ENCODE assay signal across 1 cellular context in the genomic region with DNA sequence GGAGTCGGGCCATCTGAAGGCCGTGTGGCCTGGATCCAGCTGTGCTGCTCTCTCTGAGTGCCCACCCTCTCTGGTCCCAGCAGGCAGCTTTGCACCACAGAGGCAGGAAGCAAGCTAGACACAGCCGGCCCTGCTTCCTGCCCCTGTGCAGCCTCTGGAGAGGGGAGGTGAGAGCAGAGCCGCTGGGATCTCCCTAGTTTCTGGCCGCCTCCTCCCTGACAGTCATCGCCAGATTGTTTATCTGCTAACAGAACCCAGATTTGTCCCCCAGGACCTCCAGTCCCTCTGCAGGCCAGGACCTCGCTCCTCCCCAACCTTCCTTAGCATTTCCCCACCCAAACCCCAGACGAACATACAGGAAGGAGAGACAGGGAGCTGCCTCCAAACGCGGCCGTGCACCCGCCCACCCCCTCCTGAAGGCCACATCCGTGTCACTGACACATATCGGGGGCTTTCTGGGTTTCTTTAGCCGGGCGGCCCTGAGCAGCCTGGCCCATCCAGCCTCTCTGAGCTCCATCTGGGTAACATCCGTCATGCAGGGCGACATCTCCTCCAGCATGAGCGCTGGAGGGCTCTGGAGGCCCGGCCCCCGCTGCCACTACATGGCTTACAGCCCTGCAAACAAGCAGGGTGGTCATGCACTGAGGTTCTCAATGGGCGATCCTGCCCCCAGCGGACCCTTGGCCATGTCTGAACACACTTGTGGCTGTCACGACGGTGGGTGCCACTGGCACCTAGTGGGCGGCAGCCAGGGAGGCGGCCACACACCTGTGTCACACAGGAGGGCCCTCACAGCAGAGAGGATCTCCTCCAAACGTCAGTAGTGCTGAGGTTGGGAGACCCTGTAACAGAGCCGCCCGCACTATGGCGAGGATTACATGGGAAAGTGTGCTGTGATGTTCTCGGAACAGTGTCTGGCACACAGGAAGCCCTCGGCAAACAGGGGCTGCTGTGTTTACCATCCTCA.
A peak's percentile ranks its signal among the peaks of the same experiment; 100 is the strongest.
TF ChIP-seq lines count a peak whose summit lies in the region.

No MANE protein-coding gene starts in this region.

TF ChIP-seq in SK-N-SH, 30 proteins besides CTCF, POLR2A, EP300 and RAD21 (continued from another document):
- TF ChIP-seq, protein P1, sequence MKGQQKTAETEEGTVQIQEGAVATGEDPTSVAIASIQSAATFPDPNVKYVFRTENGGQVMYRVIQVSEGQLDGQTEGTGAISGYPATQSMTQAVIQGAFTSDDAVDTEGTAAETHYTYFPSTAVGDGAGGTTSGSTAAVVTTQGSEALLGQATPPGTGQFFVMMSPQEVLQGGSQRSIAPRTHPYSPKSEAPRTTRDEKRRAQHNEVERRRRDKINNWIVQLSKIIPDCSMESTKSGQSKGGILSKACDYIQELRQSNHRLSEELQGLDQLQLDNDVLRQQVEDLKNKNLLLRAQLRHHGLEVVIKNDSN (IDR thresholded peaks at IDR 0.05; ENCODE audit: borderline replicate concordance, low read depth), result no peak
- no peak; the same call in 1 of the 2 replicates for TF ChIP-seq FOXJ3 (CRISPR knock-in tag; IDR thresholded peaks at IDR 0.05)
- TF ChIP-seq MXI1 (IDR thresholded peaks at IDR 0.05; ENCODE audit: low read depth, low read length), result peak; percentile 50; the same call in 1 of the 2 replicates
- TF ChIP-seq NFIC (IDR thresholded peaks at IDR 0.05; ENCODE audit: borderline replicate concordance), result no peak
- TF ChIP-seq, protein P2, sequence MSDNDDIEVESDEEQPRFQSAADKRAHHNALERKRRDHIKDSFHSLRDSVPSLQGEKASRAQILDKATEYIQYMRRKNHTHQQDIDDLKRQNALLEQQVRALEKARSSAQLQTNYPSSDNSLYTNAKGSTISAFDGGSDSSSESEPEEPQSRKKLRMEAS (IDR thresholded peaks at IDR 0.05; ENCODE audit: low read depth), result no peak
- no peak for TF ChIP-seq MEF2A (IDR thresholded peaks at IDR 0.05; ENCODE audit: borderline replicate concordance, low read depth)
- no peak for TF ChIP-seq TAF1 (IDR thresholded peaks at IDR 0.05; ENCODE audit: borderline replicate concordance, low read depth, low read length)
- TF ChIP-seq TEAD4 (IDR thresholded peaks at IDR 0.05; ENCODE audit: borderline replicate concordance, insufficient read depth), result no peak
- TF ChIP-seq, protein P3, sequence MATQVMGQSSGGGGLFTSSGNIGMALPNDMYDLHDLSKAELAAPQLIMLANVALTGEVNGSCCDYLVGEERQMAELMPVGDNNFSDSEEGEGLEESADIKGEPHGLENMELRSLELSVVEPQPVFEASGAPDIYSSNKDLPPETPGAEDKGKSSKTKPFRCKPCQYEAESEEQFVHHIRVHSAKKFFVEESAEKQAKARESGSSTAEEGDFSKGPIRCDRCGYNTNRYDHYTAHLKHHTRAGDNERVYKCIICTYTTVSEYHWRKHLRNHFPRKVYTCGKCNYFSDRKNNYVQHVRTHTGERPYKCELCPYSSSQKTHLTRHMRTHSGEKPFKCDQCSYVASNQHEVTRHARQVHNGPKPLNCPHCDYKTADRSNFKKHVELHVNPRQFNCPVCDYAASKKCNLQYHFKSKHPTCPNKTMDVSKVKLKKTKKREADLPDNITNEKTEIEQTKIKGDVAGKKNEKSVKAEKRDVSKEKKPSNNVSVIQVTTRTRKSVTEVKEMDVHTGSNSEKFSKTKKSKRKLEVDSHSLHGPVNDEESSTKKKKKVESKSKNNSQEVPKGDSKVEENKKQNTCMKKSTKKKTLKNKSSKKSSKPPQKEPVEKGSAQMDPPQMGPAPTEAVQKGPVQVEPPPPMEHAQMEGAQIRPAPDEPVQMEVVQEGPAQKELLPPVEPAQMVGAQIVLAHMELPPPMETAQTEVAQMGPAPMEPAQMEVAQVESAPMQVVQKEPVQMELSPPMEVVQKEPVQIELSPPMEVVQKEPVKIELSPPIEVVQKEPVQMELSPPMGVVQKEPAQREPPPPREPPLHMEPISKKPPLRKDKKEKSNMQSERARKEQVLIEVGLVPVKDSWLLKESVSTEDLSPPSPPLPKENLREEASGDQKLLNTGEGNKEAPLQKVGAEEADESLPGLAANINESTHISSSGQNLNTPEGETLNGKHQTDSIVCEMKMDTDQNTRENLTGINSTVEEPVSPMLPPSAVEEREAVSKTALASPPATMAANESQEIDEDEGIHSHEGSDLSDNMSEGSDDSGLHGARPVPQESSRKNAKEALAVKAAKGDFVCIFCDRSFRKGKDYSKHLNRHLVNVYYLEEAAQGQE (IDR thresholded peaks at IDR 0.05; ENCODE audit: low read depth, low read length), result no peak
- TF ChIP-seq GABPA (IDR thresholded peaks at IDR 0.05; ENCODE audit: low read depth), result no peak
- TF ChIP-seq JUND (IDR thresholded peaks at IDR 0.05), result no peak
- no peak for TF ChIP-seq SIN3A (IDR thresholded peaks at IDR 0.05; ENCODE audit: borderline replicate concordance, low read depth, low read length)
- TF ChIP-seq GATA2 (CRISPR knock-in tag; IDR thresholded peaks at IDR 0.05), result peak; percentile 75
- peak; percentile 56 for TF ChIP-seq RCOR1 (IDR thresholded peaks at IDR 0.05; ENCODE audit: low read length)
- TF ChIP-seq, protein P4, sequence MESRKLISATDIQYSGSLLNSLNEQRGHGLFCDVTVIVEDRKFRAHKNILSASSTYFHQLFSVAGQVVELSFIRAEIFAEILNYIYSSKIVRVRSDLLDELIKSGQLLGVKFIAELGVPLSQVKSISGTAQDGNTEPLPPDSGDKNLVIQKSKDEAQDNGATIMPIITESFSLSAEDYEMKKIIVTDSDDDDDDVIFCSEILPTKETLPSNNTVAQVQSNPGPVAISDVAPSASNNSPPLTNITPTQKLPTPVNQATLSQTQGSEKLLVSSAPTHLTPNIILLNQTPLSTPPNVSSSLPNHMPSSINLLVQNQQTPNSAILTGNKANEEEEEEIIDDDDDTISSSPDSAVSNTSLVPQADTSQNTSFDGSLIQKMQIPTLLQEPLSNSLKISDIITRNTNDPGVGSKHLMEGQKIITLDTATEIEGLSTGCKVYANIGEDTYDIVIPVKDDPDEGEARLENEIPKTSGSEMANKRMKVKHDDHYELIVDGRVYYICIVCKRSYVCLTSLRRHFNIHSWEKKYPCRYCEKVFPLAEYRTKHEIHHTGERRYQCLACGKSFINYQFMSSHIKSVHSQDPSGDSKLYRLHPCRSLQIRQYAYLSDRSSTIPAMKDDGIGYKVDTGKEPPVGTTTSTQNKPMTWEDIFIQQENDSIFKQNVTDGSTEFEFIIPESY (IDR thresholded peaks at IDR 0.05; ENCODE audit: borderline replicate concordance, low read depth), result no peak
- TF ChIP-seq YY1 (IDR thresholded peaks at IDR 0.05; ENCODE audit: low read depth), result no peak
TF ChIP-seq in SK-N-SH: peak in this region for 4.
